ENCODE assay signal across 17 cellular contexts in the genomic region with DNA sequence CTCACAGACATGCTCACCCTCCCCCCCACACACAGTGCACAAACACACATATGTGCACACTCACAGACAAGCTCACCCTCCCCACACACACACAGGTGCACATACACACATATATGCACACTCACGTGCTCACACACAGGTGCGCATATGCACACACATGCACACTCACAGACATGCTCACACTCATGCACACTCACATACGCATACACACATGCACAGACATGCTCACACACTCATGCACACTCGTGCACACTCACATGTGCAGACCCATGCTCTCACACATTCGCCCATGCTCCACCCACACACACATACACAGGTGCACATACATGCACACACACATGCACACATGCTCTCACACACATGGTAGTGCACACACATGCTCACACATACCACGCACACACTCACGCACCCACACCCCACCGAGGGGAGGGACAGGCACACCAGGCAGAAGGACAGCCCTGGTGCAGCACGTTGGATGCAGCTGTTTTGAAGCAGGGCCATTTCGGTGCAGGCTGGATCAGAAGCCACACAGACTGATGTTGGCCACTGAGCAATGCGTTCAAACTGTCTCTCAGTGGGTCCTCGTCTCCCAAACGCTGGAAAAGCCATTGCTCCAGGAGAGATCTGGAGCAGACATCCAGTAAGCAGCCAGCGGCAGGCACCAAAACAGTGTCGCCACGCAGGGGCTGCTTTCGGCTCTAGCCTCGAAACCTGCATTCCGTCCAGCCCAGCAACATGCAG.
A peak's percentile ranks its signal among the peaks of the same experiment; 100 is the strongest.
DNase-seq lines count a peak whose midpoint lies in the region; ATAC-seq and TF ChIP-seq lines count a peak whose summit lies in the region.
"Had no signal": no experiment of that assay in that cellular context is flagged by ENCODE, and none has a peak within 500 bp of the region (broad histone marks: within the 10 kb centered on the region; RNA-seq: fewer than 3 reads in every experiment).

No MANE protein-coding gene starts in this region.

- no peaks in the 10 kb centered on the region for H3K9me3 Mint-ChIP-seq in chondrocyte (ENCODE audit: low read depth)
- H3K9me3 Mint-ChIP-seq in natural killer cell treated with Interleukin-12 subunit alpha and Interleukin-12 subunit beta and Interleukin-15 and Interleukin-18, amount 100 ng/mL, for 72 hours = no peaks in the 10 kb centered on the region
- H3K9me3 Mint-ChIP-seq: CD8-positive, alpha-beta memory T cell had no signal

- DNase-seq in chondrocyte (ENCODE audit: low spot score) (peak; percentile 40), upper lobe of right lung (no peak), GM23248 (no peak), caudate nucleus (lab: John Stamatoyannopoulos, UW) (no peak)
- DNase-seq in natural killer cell treated with Interleukin-12 subunit alpha and Interleukin-12 subunit beta and Interleukin-15 and Interleukin-18, amount 100 ng/mL, for 72 hours (ENCODE audit: low spot score) = peak; percentile 54
- DNase-seq: CD8-positive, alpha-beta memory T cell; DMS79; KBM-7; NCI-H510A treated with DMSO at 0.1 percent for 48 hours; NCI-H82; OCI-M1; SJCRH30 had no signal

- H3K27me3 Mint-ChIP-seq in chondrocyte (ENCODE audit: low read depth) = no peaks in the 10 kb centered on the region
- peaks cover 12 to 18% of the 10 kb centered on the region in 2 donors for H3K27me3 Mint-ChIP-seq in natural killer cell treated with Interleukin-12 subunit alpha and Interleukin-12 subunit beta and Interleukin-15 and Interleukin-18, amount 100 ng/mL, for 72 hours

- H3K79me2 ChIP-seq in GM23248 (ENCODE audit: insufficient read depth) = no peaks in the 10 kb centered on the region

- H3K4me3 Mint-ChIP-seq in chondrocyte (ENCODE audit: unreplicated experiment) = no peak overlapping the region
- H3K4me3 Mint-ChIP-seq in natural killer cell treated with Interleukin-12 subunit alpha and Interleukin-12 subunit beta and Interleukin-15 and Interleukin-18, amount 100 ng/mL, for 72 hours = no peak overlapping the region
- H3K4me3 Mint-ChIP-seq: CD8-positive, alpha-beta memory T cell had no signal

- TF ChIP-seq CTCF in HEK293 (tag by site-specific recombination; IDR thresholded peaks at IDR 0.05) (no peak), chondrocyte (IDR thresholded peaks at IDR 0.05) (no peak), upper lobe of right lung (IDR thresholded peaks at IDR 0.05) (no peak)

- H3K4me3 ChIP-seq in BLaER1 = no peak overlapping the region
- H3K4me3 ChIP-seq in HEK293 (ENCODE audit: low read depth, low read length) = no peak overlapping the region
- no peak overlapping the region for H3K4me3 ChIP-seq in upper lobe of right lung
- no peak overlapping the region for H3K4me3 ChIP-seq in GM23248
- H3K4me3 ChIP-seq: A549, HAP-1, SJCRH30 had no signal

- H3K27ac Mint-ChIP-seq in chondrocyte (ENCODE audit: unreplicated experiment) = no peak overlapping the region
- H3K27ac Mint-ChIP-seq in natural killer cell treated with Interleukin-12 subunit alpha and Interleukin-12 subunit beta and Interleukin-15 and Interleukin-18, amount 100 ng/mL, for 72 hours = no peak overlapping the region

- in situ Hi-C loops in GM23248 (cut with MboI) = no loop called here

- intact Hi-C loops in upper lobe of right lung (cut with DNase I) = no loop called here

- peaks cover 51% of the 10 kb centered on the region for H3K4me1 Mint-ChIP-seq in chondrocyte (ENCODE audit: low read depth)
- no peaks in the 10 kb centered on the region for H3K4me1 Mint-ChIP-seq in natural killer cell treated with Interleukin-12 subunit alpha and Interleukin-12 subunit beta and Interleukin-15 and Interleukin-18, amount 100 ng/mL, for 72 hours (ENCODE audit: low read depth in 2 of 2)
- H3K4me1 Mint-ChIP-seq: CD8-positive, alpha-beta memory T cell had no signal

- 47 to 49% methylated on average over 19 of the region's 19 CpGs for WGBS in GM23248 (ENCODE audit: low coverage in 1 of 2, low lambda C conversion rate in 2 of 2, missing lambda C conversion rate in 2 of 2), 2 experiments

- no peaks in the 10 kb centered on the region for H3F3A ChIP-seq in GM23248 (ENCODE audit: insufficient read depth)

- H3K4me1 ChIP-seq in BLaER1 (peaks cover 38% of the 10 kb centered on the region), HEK293 (ENCODE audit: control insufficient read depth, insufficient read depth, low read length) (no peaks in the 10 kb centered on the region), upper lobe of right lung (no peaks in the 10 kb centered on the region), GM23248 (ENCODE audit: insufficient read depth) (peaks cover 17% of the 10 kb centered on the region)
- H3K4me1 ChIP-seq: A549, HAP-1, SJCRH30 had no signal

- H3K9me3 ChIP-seq in BLaER1 (no peaks in the 10 kb centered on the region), HEK293 (ENCODE audit: control insufficient read depth, insufficient read depth, low read depth, low read length) (no peaks in the 10 kb centered on the region), upper lobe of right lung (no peaks in the 10 kb centered on the region), GM23248 (ENCODE audit: low read depth) (no peaks in the 10 kb centered on the region)
- H3K9me3 ChIP-seq: HAP-1, SJCRH30 had no signal

- H3K9ac ChIP-seq in BLaER1 (no peak overlapping the region), GM23248 (no peak overlapping the region)

- no peaks in the 10 kb centered on the region for H3K9me2 ChIP-seq in GM23248 (ENCODE audit: insufficient read depth)

- CTCF ChIA-PET in HEK293 (lab: Yijun Ruan, JAX) = no interaction called here

- H3K27ac ChIP-seq in BLaER1 (no peak overlapping the region), HEK293 (ENCODE audit: extremely low read depth, low read depth, low read length) (no peak overlapping the region), upper lobe of right lung (no peak overlapping the region), GM23248 (no peak overlapping the region), caudate nucleus (ENCODE audit: low read depth, low read length) (no peak overlapping the region)
- H3K27ac ChIP-seq: SJCRH30 had no signal

- POLR2A ChIA-PET in HEK293 (lab: Yijun Ruan, JAX) = no interaction called here

- no peaks in the 10 kb centered on the region for H3K36me3 Mint-ChIP-seq in chondrocyte (ENCODE audit: low read depth)
- no peaks in the 10 kb centered on the region for H3K36me3 Mint-ChIP-seq in natural killer cell treated with Interleukin-12 subunit alpha and Interleukin-12 subunit beta and Interleukin-15 and Interleukin-18, amount 100 ng/mL, for 72 hours
- H3K36me3 Mint-ChIP-seq: CD8-positive, alpha-beta memory T cell had no signal

- peak in 1 of 2 donors; percentile 23 for ATAC-seq in natural killer cell treated with Interleukin-12 subunit alpha and Interleukin-12 subunit beta and Interleukin-15 and Interleukin-18, amount 100 ng/mL, for 72 hours
- ATAC-seq in upper lobe of right lung = no peak
- no peak for ATAC-seq in GM19452 (IDR thresholded peaks at IDR 0.05; ENCODE audit: unreplicated experiment)

- H3K27me3 ChIP-seq in BLaER1 (no peaks in the 10 kb centered on the region), upper lobe of right lung (peaks cover 6% of the 10 kb centered on the region), GM23248 (replicated peaks; ENCODE audit: insufficient read depth) (no peaks in the 10 kb centered on the region)
- H3K27me3 ChIP-seq: SJCRH30 had no signal

- H3K36me3 ChIP-seq in BLaER1 (no peaks in the 10 kb centered on the region), HEK293 (ENCODE audit: control insufficient read depth in 2 of 2, insufficient read depth in 1 of 2, low read length in 2 of 2) (no peaks in the 10 kb centered on the region), upper lobe of right lung (no peaks in the 10 kb centered on the region), GM23248 (ENCODE audit: low read depth) (no peaks in the 10 kb centered on the region)
- H3K36me3 ChIP-seq: HAP-1, SJCRH30 had no signal

- 0 out of 2 replicates have a peak overlapping the region, but pooled peaks have one; percentile 0 for H3K4me2 ChIP-seq in BLaER1
- H3K4me2 ChIP-seq in GM23248 (ENCODE audit: unreplicated experiment) = no peak overlapping the region
- H3K4me2 ChIP-seq: A549 had no signal

- H4K20me1 ChIP-seq in BLaER1 (no peaks in the 10 kb centered on the region), GM23248 (ENCODE audit: insufficient read depth) (no peaks in the 10 kb centered on the region)

- no peak overlapping the region for H2AFZ ChIP-seq in GM23248

TF ChIP-seq in HEK293, 187 proteins besides CTCF, POLR2A, EP300 and RAD21 (continues in another document):
- no peak for TF ChIP-seq ZNF747 (tag by site-specific recombination; IDR thresholded peaks at IDR 0.05)
- TF ChIP-seq BCL11A (tag by site-specific recombination; IDR thresholded peaks at IDR 0.05; ENCODE audit: low read depth) = no peak
- TF ChIP-seq ZBTB44 (tag by site-specific recombination; IDR thresholded peaks at IDR 0.05) = no peak
- no peak for TF ChIP-seq ZSCAN5A (tag by site-specific recombination; IDR thresholded peaks at IDR 0.05)
- no peak for TF ChIP-seq ZNF426 (tag by site-specific recombination; IDR thresholded peaks at IDR 0.05)

Comparison
In these comparisons a context has a peak if more than half of its experiments do, and no peak if none do; other contexts are left out.
1. DNase-seq: peak in chondrocyte (single experiment) and natural killer cell treated with Interleukin-12 subunit alpha and Interleukin-12 subunit beta and Interleukin-15 and Interleukin-18, amount 100 ng/mL, for 72 hours (single experiment); none in upper lobe of right lung (single experiment), GM23248 (single experiment) and caudate nucleus (0 of 61).